In the genomic region with DNA sequence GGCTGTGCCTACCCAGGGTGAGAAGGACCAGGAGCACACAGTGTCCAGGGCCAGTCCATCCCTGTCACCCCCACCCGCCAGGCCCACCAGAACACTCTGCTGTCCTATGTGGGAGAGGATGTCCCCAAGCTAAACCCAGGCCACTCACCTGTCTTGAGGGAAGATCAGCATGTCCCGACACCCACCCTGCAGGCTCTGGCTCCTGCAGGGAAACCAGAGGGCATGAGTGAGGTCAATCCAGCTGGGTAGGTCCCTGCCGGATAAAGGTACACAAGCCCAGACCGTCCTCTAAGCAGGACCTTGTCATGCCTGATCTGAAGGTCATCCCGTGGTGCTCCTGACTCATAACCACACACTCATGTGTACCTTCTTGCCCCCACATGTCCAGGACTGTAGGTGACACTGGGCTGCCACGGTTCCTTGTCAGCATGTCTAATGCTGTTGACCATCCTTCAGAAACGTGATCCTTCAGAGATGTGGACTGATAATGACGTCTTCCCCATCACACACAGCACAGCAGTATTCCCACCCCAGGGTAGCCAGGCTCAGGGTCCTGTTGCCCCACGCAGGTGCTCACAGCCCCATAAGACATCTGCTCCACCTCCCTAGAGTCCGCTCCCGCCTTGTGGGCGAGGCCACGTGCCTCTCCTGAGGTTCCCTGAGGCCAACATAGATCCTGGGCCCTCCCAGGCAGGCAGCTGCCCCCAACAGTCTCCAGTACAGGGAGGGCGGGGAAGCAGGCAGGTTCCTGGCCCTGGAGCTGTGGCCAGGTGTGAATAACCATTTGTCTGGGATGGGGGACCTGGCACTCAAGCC, we compare ENCODE assay signal across 1 cellular context.
TF ChIP-seq lines count a peak whose summit lies in the region.

No MANE protein-coding gene starts in this region.

TF ChIP-seq in GM23338, 12 proteins besides CTCF, POLR2A, EP300 and RAD21 (continued from another document):
- no peak for TF ChIP-seq ZNF331 (CRISPR knock-in tag; IDR thresholded peaks at IDR 0.05; ENCODE audit: low read depth)
- TF ChIP-seq, protein P1, sequence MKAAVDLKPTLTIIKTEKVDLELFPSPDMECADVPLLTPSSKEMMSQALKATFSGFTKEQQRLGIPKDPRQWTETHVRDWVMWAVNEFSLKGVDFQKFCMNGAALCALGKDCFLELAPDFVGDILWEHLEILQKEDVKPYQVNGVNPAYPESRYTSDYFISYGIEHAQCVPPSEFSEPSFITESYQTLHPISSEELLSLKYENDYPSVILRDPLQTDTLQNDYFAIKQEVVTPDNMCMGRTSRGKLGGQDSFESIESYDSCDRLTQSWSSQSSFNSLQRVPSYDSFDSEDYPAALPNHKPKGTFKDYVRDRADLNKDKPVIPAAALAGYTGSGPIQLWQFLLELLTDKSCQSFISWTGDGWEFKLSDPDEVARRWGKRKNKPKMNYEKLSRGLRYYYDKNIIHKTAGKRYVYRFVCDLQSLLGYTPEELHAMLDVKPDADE (IDR thresholded peaks at IDR 0.05) = no peak
- TF ChIP-seq POLR2AphosphoS5 (IDR thresholded peaks at IDR 0.05; ENCODE audit: low read depth) = no peak
- no peak for TF ChIP-seq NANOG (IDR thresholded peaks at IDR 0.05; ENCODE audit: borderline replicate concordance)
- TF ChIP-seq STAT1 (IDR thresholded peaks at IDR 0.05; ENCODE audit: unreplicated experiment) = no peak
- TF ChIP-seq, protein P2, sequence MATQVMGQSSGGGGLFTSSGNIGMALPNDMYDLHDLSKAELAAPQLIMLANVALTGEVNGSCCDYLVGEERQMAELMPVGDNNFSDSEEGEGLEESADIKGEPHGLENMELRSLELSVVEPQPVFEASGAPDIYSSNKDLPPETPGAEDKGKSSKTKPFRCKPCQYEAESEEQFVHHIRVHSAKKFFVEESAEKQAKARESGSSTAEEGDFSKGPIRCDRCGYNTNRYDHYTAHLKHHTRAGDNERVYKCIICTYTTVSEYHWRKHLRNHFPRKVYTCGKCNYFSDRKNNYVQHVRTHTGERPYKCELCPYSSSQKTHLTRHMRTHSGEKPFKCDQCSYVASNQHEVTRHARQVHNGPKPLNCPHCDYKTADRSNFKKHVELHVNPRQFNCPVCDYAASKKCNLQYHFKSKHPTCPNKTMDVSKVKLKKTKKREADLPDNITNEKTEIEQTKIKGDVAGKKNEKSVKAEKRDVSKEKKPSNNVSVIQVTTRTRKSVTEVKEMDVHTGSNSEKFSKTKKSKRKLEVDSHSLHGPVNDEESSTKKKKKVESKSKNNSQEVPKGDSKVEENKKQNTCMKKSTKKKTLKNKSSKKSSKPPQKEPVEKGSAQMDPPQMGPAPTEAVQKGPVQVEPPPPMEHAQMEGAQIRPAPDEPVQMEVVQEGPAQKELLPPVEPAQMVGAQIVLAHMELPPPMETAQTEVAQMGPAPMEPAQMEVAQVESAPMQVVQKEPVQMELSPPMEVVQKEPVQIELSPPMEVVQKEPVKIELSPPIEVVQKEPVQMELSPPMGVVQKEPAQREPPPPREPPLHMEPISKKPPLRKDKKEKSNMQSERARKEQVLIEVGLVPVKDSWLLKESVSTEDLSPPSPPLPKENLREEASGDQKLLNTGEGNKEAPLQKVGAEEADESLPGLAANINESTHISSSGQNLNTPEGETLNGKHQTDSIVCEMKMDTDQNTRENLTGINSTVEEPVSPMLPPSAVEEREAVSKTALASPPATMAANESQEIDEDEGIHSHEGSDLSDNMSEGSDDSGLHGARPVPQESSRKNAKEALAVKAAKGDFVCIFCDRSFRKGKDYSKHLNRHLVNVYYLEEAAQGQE (IDR thresholded peaks at IDR 0.05; ENCODE audit: unreplicated experiment) = no peak
- TF ChIP-seq, protein P3, sequence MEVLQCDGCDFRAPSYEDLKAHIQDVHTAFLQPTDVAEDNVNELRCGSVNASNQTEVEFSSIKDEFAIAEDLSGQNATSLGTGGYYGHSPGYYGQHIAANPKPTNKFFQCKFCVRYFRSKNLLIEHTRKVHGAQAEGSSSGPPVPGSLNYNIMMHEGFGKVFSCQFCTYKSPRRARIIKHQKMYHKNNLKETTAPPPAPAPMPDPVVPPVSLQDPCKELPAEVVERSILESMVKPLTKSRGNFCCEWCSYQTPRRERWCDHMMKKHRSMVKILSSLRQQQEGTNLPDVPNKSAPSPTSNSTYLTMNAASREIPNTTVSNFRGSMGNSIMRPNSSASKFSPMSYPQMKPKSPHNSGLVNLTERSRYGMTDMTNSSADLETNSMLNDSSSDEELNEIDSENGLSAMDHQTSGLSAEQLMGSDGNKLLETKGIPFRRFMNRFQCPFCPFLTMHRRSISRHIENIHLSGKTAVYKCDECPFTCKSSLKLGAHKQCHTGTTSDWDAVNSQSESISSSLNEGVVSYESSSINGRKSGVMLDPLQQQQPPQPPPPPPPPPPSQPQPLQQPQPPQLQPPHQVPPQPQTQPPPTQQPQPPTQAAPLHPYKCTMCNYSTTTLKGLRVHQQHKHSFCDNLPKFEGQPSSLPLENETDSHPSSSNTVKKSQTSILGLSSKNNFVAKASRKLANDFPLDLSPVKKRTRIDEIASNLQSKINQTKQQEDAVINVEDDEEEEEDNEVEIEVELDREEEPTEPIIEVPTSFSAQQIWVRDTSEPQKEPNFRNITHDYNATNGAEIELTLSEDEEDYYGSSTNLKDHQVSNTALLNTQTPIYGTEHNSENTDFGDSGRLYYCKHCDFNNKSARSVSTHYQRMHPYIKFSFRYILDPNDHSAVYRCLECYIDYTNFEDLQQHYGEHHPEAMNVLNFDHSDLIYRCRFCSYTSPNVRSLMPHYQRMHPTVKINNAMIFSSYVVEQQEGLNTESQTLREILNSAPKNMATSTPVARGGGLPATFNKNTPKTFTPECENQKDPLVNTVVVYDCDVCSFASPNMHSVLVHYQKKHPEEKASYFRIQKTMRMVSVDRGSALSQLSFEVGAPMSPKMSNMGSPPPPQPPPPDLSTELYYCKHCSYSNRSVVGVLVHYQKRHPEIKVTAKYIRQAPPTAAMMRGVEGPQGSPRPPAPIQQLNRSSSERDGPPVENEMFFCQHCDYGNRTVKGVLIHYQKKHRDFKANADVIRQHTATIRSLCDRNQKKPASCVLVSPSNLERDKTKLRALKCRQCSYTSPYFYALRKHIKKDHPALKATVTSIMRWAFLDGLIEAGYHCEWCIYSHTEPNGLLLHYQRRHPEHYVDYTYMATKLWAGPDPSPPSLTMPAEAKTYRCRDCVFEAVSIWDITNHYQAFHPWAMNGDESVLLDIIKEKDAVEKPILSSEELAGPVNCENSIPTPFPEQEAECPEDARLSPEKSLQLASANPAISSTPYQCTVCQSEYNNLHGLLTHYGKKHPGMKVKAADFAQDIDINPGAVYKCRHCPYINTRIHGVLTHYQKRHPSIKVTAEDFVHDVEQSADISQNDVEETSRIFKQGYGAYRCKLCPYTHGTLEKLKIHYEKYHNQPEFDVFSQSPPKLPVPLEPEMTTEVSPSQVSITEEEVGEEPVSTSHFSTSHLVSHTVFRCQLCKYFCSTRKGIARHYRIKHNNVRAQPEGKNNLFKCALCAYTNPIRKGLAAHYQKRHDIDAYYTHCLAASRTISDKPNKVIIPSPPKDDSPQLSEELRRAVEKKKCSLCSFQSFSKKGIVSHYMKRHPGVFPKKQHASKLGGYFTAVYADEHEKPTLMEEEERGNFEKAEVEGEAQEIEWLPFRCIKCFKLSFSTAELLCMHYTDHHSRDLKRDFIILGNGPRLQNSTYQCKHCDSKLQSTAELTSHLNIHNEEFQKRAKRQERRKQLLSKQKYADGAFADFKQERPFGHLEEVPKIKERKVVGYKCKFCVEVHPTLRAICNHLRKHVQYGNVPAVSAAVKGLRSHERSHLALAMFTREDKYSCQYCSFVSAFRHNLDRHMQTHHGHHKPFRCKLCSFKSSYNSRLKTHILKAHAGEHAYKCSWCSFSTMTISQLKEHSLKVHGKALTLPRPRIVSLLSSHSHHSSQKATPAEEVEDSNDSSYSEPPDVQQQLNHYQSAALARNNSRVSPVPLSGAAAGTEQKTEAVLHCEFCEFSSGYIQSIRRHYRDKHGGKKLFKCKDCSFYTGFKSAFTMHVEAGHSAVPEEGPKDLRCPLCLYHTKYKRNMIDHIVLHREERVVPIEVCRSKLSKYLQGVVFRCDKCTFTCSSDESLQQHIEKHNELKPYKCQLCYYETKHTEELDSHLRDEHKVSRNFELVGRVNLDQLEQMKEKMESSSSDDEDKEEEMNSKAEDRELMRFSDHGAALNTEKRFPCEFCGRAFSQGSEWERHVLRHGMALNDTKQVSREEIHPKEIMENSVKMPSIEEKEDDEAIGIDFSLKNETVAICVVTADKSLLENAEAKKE (CRISPR knock-in tag; IDR thresholded peaks at IDR 0.05) = no peak
- TF ChIP-seq JUNB (IDR thresholded peaks at IDR 0.05; ENCODE audit: unreplicated experiment) = no peak
- TF ChIP-seq ZNF114 (CRISPR knock-in tag; IDR thresholded peaks at IDR 0.05) = no peak
- no peak for TF ChIP-seq CREB1 (CRISPR knock-in tag; IDR thresholded peaks at IDR 0.05; ENCODE audit: low read depth)
TF ChIP-seq in GM23338: peak in this region for 0.
